Comparison of ENCODE assay signal across 1 cellular context in the genomic region with DNA sequence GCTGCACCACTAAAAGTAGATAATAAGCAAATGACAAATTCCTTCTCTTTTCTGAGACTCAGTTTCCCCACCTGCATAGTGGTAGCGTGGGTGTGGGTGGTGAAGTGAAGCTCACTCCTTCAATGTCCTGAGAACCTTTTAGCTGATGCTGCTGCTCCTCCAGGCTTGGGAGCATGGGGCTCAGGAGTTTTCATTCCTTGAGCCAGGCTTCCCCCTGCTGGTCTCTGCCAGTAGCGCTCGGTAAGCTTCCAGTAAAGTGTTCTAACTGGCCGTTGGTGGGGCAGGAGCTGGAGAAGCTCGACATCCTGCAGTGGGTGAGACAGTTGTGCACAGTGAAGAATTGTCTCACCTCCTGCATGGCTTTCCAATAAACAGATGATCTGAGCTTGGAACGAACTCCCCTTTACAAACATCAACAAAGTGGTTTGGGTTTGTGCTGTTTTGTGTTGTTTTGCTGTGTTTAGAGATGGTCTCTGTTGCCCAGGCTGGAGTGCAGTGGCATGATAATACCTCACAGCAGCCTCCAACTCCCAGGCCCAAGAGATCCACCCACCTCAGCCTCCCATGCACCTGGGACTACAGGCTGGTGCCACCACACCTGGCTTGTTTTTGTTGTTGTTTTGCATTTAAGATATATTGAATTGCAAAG.
TF ChIP-seq lines count a peak whose summit lies in the region.

No MANE protein-coding gene starts in this region.

TF ChIP-seq in K562, 482 proteins besides CTCF, POLR2A, EP300 and RAD21 (continued from another document):
- TF ChIP-seq DDX20 (tag; IDR thresholded peaks at IDR 0.05; ENCODE audit: low read depth) = no peak
